In genomic region chr1:161175771-161176453, GRCh38 we compare ENCODE assay signal across 8 cellular contexts. TPM values are rescaled to one million over a fixed set of nuclear protein-coding genes. Genes with fewer than 3 reads are reported as not detected.
DNase-seq lines count a peak whose midpoint lies in the region; ATAC-seq, FAIRE-seq and TF ChIP-seq lines count a peak whose summit lies in the region.

No MANE protein-coding gene starts in this region.

- H3K36me3 ChIP-seq in DOHH2 (ENCODE audit: control insufficient read depth, low read length) (peaks cover 45% of the 10 kb centered on the region), OCI-LY7 (ENCODE audit: insufficient read depth, low read length) (peaks cover 46% of the 10 kb centered on the region), endothelial cell of umbilical vein (ENCODE audit: control insufficient read depth in 2 of 2, extremely low read depth in 1 of 2, insufficient read depth in 2 of 2, low read length in 2 of 2) (peaks cover 9 to 13% of the 10 kb centered on the region in 2 experiments)

- peak overlapping the region; percentile 98 for H3K27ac Mint-ChIP-seq in progenitor cell of endocrine pancreas

- H3K9me3 ChIP-seq in DOHH2 (ENCODE audit: control insufficient read depth, insufficient read depth, low read length) (no peaks in the 10 kb centered on the region), OCI-LY7 (ENCODE audit: low read length) (no peaks in the 10 kb centered on the region), endothelial cell of umbilical vein (replicated peaks; ENCODE audit: control insufficient read depth, insufficient read depth, low read length) (no peaks in the 10 kb centered on the region)

- H4K20me1 ChIP-seq in DOHH2 (ENCODE audit: control insufficient read depth, insufficient read depth, low read depth, low read length) (no peaks in the 10 kb centered on the region), OCI-LY7 (ENCODE audit: insufficient read depth, low read length) (no peaks in the 10 kb centered on the region), endothelial cell of umbilical vein (replicated peaks; ENCODE audit: control insufficient read depth, extremely low read depth, insufficient read depth, low read length) (no peaks in the 10 kb centered on the region)

- no peak for FAIRE-seq in endothelial cell of umbilical vein (lab: Jason Lieb, UNC)

- no peak overlapping the region for H3K9ac ChIP-seq in endothelial cell of umbilical vein (replicated peaks; ENCODE audit: extremely low read depth, insufficient read depth, low read length)

- dilution Hi-C loops in endothelial cell of umbilical vein (cut with MboI; ENCODE audit: extremely low pct_ligation_motif_present, low sequenced_read_pairs) = no loop called here

- peaks cover 17% of the 10 kb centered on the region for H3K4me1 Mint-ChIP-seq in progenitor cell of endocrine pancreas (ENCODE audit: low read depth)

- no peaks in the 10 kb centered on the region for H3K27me3 ChIP-seq in DOHH2 (ENCODE audit: control insufficient read depth, low read length)
- no peaks in the 10 kb centered on the region for H3K27me3 ChIP-seq in endothelial cell of umbilical vein (ENCODE audit: control insufficient read depth in 2 of 2, insufficient read depth in 2 of 2, low read length in 2 of 2)

- intact Hi-C loops in OCI-LY7 (cut with micrococcal nuclease; ENCODE audit: unreplicated experiment) = no loop called here
- intact Hi-C loops in endothelial cell of umbilical vein (cut with micrococcal nuclease) = no loop called here

- DNase-seq in OCI-LY7 (ENCODE audit: low spot score) (peak; percentile 62), endothelial cell of umbilical vein (ENCODE audit: low read depth, low spot score) (no peak), progenitor cell of endocrine pancreas (ENCODE audit: low spot score, unreplicated experiment) (no peak), LoVo (ENCODE audit: low spot score) (no peak), Ammon's horn (ENCODE audit: low spot score) (no peak)

- no peaks in the 10 kb centered on the region for H3K9me3 Mint-ChIP-seq in progenitor cell of endocrine pancreas (ENCODE audit: low read depth)

- 0 out of 2 replicates have a peak, but pooled peaks cover 2% of the 10 kb centered on the region for H3F3A ChIP-seq in DOHH2 (ENCODE audit: control insufficient read depth, insufficient read depth)

- H3K36me3 Mint-ChIP-seq in progenitor cell of endocrine pancreas (ENCODE audit: insufficient read depth) = peaks cover 16% of the 10 kb centered on the region

- H2AFZ ChIP-seq in OCI-LY7 (ENCODE audit: low read length) = no peak overlapping the region
- H2AFZ ChIP-seq in endothelial cell of umbilical vein (ENCODE audit: low read depth, low read length) = no peak overlapping the region

- H3K4me2 ChIP-seq in DOHH2 (ENCODE audit: low read length) (peak overlapping the region; percentile 94), OCI-LY7 (ENCODE audit: low read length) (peak overlapping the region; percentile 99), endothelial cell of umbilical vein (ENCODE audit: insufficient read depth, low read length) (peak overlapping the region; percentile 79)

- H3K27ac ChIP-seq in DOHH2 (ENCODE audit: low read depth, low read length) = no peak overlapping the region
- peak overlapping the region; percentile 60 for H3K27ac ChIP-seq in OCI-LY7 (ENCODE audit: low read depth, low read length, poor library complexity, severe bottlenecking)
- H3K27ac ChIP-seq in endothelial cell of umbilical vein (ENCODE audit: insufficient read depth, low read depth, low read length) = no peak overlapping the region

- H3K4me1 ChIP-seq in DOHH2 (ENCODE audit: control insufficient read depth, low read length) = peaks cover 24% of the 10 kb centered on the region
- H3K4me1 ChIP-seq in OCI-LY7 (ENCODE audit: insufficient read depth, low read length, poor library complexity, severe bottlenecking) = peaks cover 29% of the 10 kb centered on the region
- H3K4me1 ChIP-seq in endothelial cell of umbilical vein (ENCODE audit: control insufficient read depth, extremely low read depth, insufficient read depth, low read length) = peaks cover 11% of the 10 kb centered on the region

- POLR2A ChIA-PET in OCI-LY7 (lab: Charles Lee) (interaction anchor here (1.0 to 3.1 kb wide), 3 partner anchors 9 to 522 kb away, joined by 5 to 23 read pairs (median 5); partner anchors contain the start of genes PPOX and TOMM40L), endothelial cell of umbilical vein (lab: Charles Lee) (interaction anchor here (1.0 kb wide), 1 partner anchor 10 kb away, joined by 4 read pairs; no protein-coding TSS in a partner anchor)

- H3K9me2 ChIP-seq in DOHH2 (replicated peaks; ENCODE audit: control insufficient read depth, low read length) = no peaks in the 10 kb centered on the region
- H3K9me2 ChIP-seq in OCI-LY7 (ENCODE audit: insufficient read depth, low read length) = no peaks in the 10 kb centered on the region

- TF ChIP-seq CTCF in DOHH2 (IDR thresholded peaks at IDR 0.05; ENCODE audit: low read depth, low read length, poor library complexity, severe bottlenecking) (no peak), OCI-LY7 (conservative IDR thresholded peaks at IDR 0.05; ENCODE audit: low read length) (no peak), endothelial cell of umbilical vein (IDR thresholded peaks at IDR 0.05; ENCODE audit: extremely low read depth in 1 of 2, insufficient read depth in 1 of 2, low read depth in 1 of 2, low read length in 2 of 2) (no peak), progenitor cell of endocrine pancreas (IDR thresholded peaks at IDR 0.05; ENCODE audit: unreplicated experiment) (no peak)

- no peak for TF ChIP-seq POLR2A in endothelial cell of umbilical vein (IDR thresholded peaks at IDR 0.05; ENCODE audit: low read depth, low read length)

- no peaks in the 10 kb centered on the region for H3K9me1 ChIP-seq in endothelial cell of umbilical vein (replicated peaks; ENCODE audit: control insufficient read depth, extremely low read depth, insufficient read depth, low read length)

- peak overlapping the region; percentile 97 for H3K4me3 Mint-ChIP-seq in progenitor cell of endocrine pancreas (ENCODE audit: low read depth)

- ATAC-seq in HG02759 (IDR thresholded peaks at IDR 0.05; ENCODE audit: unreplicated experiment) (no peak), HG03175 (IDR thresholded peaks at IDR 0.05; ENCODE audit: unreplicated experiment) (no peak)

- H3K4me3 ChIP-seq in DOHH2 (ENCODE audit: low read length) (peak overlapping the region; percentile 99), OCI-LY7 (ENCODE audit: low read depth, low read length, poor library complexity, severe bottlenecking) (peak overlapping the region; percentile 86), endothelial cell of umbilical vein (replicated peaks in 1 of 3; ENCODE audit: insufficient read depth in 1 of 3, low read depth in 1 of 3, low read length in 3 of 3) (no peak overlapping the region)

- H3K27me3 Mint-ChIP-seq in progenitor cell of endocrine pancreas = no peaks in the 10 kb centered on the region

- CTCF ChIA-PET in OCI-LY7 (lab: Charles Lee; ENCODE audit: unreplicated experiment) (interaction anchor here (1.4 to 1.8 kb wide), 3 partner anchors 10 to 50 kb away, joined by 3 to 10 read pairs (median 4); partner anchors contain the start of genes DEDD, PPOX and TOMM40L), endothelial cell of umbilical vein (lab: Charles Lee) (interaction anchor here (1.0 to 2.5 kb wide), 3 partner anchors 8 to 199 kb away, joined by 3 to 10 read pairs (median 3); partner anchors contain the start of gene PPOX)

- H3K79me2 ChIP-seq in DOHH2 (ENCODE audit: control insufficient read depth, low read length) = peaks cover 16% of the 10 kb centered on the region
- H3K79me2 ChIP-seq in OCI-LY7 (ENCODE audit: insufficient read depth, low read depth, low read length) = peaks cover 9% of the 10 kb centered on the region; the same call in 1 of the 2 replicates
- peaks cover 8% of the 10 kb centered on the region for H3K79me2 ChIP-seq in endothelial cell of umbilical vein (ENCODE audit: control insufficient read depth, insufficient read depth, low read length)

- no TSS peak for BruUV-seq in OCI-LY7 (replicated peaks; lab: Mats Ljungman, UMichigan)
- BruUV-seq in endothelial cell of umbilical vein (replicated peaks; lab: Mats Ljungman, UMichigan) = no TSS peak

RNA-seq across cellular contexts. Expression of gene B4GALT3, which starts 1.4 kb away (rescaled TPM):
- 36.2 and 39.1 TPM in 2 replicates for total RNA-seq in OCI-LY7 (2014; rRNA removed; shearing (Covaris generic))
- total RNA-seq in OCI-LY7 (2022) (41.7 and 49.8 TPM in 2 replicates), endothelial cell of umbilical vein (39.5 and 39.8 TPM in 2 replicates), progenitor cell of endocrine pancreas (45.9 and 48.2 TPM in 2 replicates)
- polyA plus RNA-seq in endothelial cell of umbilical vein = 55.5 and 60.4 TPM in 2 replicates
- polyA plus RNA-seq in endothelial cell of umbilical vein (2011; cell fraction: cytosol; rRNA removed) = 43.9 and 47.0 TPM in 2 replicates
- polyA plus RNA-seq in endothelial cell of umbilical vein (2011; cell fraction: nucleus; rRNA removed) = 46.1 and 53.2 TPM in 2 replicates
- 36.9 and 38.5 TPM in 2 replicates for polyA plus RNA-seq in endothelial cell of umbilical vein (2012)
- polyA minus RNA-seq in endothelial cell of umbilical vein = 22.8 and 24.6 TPM in 2 replicates
- polyA minus RNA-seq in endothelial cell of umbilical vein (2011; cell fraction: cytosol; rRNA and poly(A)+ RNA removed) = 18.3 TPM
- polyA minus RNA-seq in endothelial cell of umbilical vein (2011; cell fraction: nucleus; rRNA and poly(A)+ RNA removed) = 13.6 and 14.2 TPM in 2 replicates

RNA-seq across cellular contexts. Expression of gene PPOX, which starts 9.7 kb away (rescaled TPM):
- total RNA-seq in OCI-LY7 (2014; rRNA removed; shearing (Covaris generic)) = 40.1 and 42.0 TPM in 2 replicates
- total RNA-seq in OCI-LY7 (2022) = 45.5 and 53.2 TPM in 2 replicates
- total RNA-seq in endothelial cell of umbilical vein = 28.5 and 28.9 TPM in 2 replicates
- polyA plus RNA-seq in endothelial cell of umbilical vein = 26.4 and 31.3 TPM in 2 replicates
- 11.8 and 15.6 TPM in 2 replicates for polyA plus RNA-seq in endothelial cell of umbilical vein (2011; cell fraction: cytosol; rRNA removed)
- polyA plus RNA-seq in endothelial cell of umbilical vein (2011; cell fraction: nucleus; rRNA removed) = 118 and 123 TPM in 2 replicates
- polyA plus RNA-seq in endothelial cell of umbilical vein (2012) = 17.9 and 19.2 TPM in 2 replicates
- 13.7 and 16.0 TPM in 2 replicates for polyA minus RNA-seq in endothelial cell of umbilical vein
- 13.5 TPM for polyA minus RNA-seq in endothelial cell of umbilical vein (2011; cell fraction: cytosol; rRNA and poly(A)+ RNA removed)
- 17.6 and 19.1 TPM in 2 replicates for polyA minus RNA-seq in endothelial cell of umbilical vein (2011; cell fraction: nucleus; rRNA and poly(A)+ RNA removed)
- total RNA-seq in progenitor cell of endocrine pancreas = 50.9 and 56.5 TPM in 2 replicates

RNA-seq across cellular contexts. Expression of gene USP21, which starts 16.6 kb away (rescaled TPM):
- total RNA-seq in OCI-LY7 (2014; rRNA removed; shearing (Covaris generic)) = 18.4 and 19.6 TPM in 2 replicates
- total RNA-seq in OCI-LY7 (2022) = 29.5 and 34.0 TPM in 2 replicates
- 18.7 and 19.7 TPM in 2 replicates for total RNA-seq in endothelial cell of umbilical vein
- 29.2 and 34.9 TPM in 2 replicates for polyA plus RNA-seq in endothelial cell of umbilical vein
- 21.0 and 21.5 TPM in 2 replicates for polyA plus RNA-seq in endothelial cell of umbilical vein (2011; cell fraction: cytosol; rRNA removed)
- 84.5 and 91.0 TPM in 2 replicates for polyA plus RNA-seq in endothelial cell of umbilical vein (2011; cell fraction: nucleus; rRNA removed)
- polyA plus RNA-seq in endothelial cell of umbilical vein (2012) = 14.6 and 14.7 TPM in 2 replicates
- 16.3 TPM in 2 replicates for polyA minus RNA-seq in endothelial cell of umbilical vein
- polyA minus RNA-seq in endothelial cell of umbilical vein (2011; cell fraction: cytosol; rRNA and poly(A)+ RNA removed) = 16.2 TPM
- 16.0 and 18.2 TPM in 2 replicates for polyA minus RNA-seq in endothelial cell of umbilical vein (2011; cell fraction: nucleus; rRNA and poly(A)+ RNA removed)
- total RNA-seq in progenitor cell of endocrine pancreas = 48.8 and 51.1 TPM in 2 replicates

RNA-seq across cellular contexts. Expression of gene UFC1, which starts 22.1 kb away (rescaled TPM):
- total RNA-seq in OCI-LY7 (2014; rRNA removed; shearing (Covaris generic)) = 61.2 and 87.7 TPM in 2 replicates
- total RNA-seq in OCI-LY7 (2022) (79.4 and 80.9 TPM in 2 replicates), endothelial cell of umbilical vein (102 and 110 TPM in 2 replicates), progenitor cell of endocrine pancreas (139 and 150 TPM in 2 replicates)
- 115 and 149 TPM in 2 replicates for polyA plus RNA-seq in endothelial cell of umbilical vein
- 198 and 222 TPM in 2 replicates for polyA plus RNA-seq in endothelial cell of umbilical vein (2011; cell fraction: cytosol; rRNA removed)
- polyA plus RNA-seq in endothelial cell of umbilical vein (2011; cell fraction: nucleus; rRNA removed) = 63.9 and 87.7 TPM in 2 replicates
- polyA plus RNA-seq in endothelial cell of umbilical vein (2012) = 124 and 128 TPM in 2 replicates
- polyA minus RNA-seq in endothelial cell of umbilical vein = 68.2 and 73.7 TPM in 2 replicates
- 45.0 TPM for polyA minus RNA-seq in endothelial cell of umbilical vein (2011; cell fraction: cytosol; rRNA and poly(A)+ RNA removed)
- polyA minus RNA-seq in endothelial cell of umbilical vein (2011; cell fraction: nucleus; rRNA and poly(A)+ RNA removed) = 22.1 and 30.2 TPM in 2 replicates

RNA-seq across cellular contexts. Expression of gene ADAMTS4, which starts 22.9 kb away (rescaled TPM):
- total RNA-seq in OCI-LY7 (2014; rRNA removed; shearing (Covaris generic)) = 0.03 TPM in 2 replicates
- total RNA-seq in OCI-LY7 (2022) = 0.07 and 0.15 TPM in 2 replicates
- 8.9 and 13.6 TPM in 2 replicates for total RNA-seq in endothelial cell of umbilical vein
- polyA plus RNA-seq in endothelial cell of umbilical vein = 2.5 and 2.6 TPM in 2 replicates
- 1.1 and 1.4 TPM in 2 replicates for polyA plus RNA-seq in endothelial cell of umbilical vein (2011; cell fraction: cytosol; rRNA removed)
- polyA plus RNA-seq in endothelial cell of umbilical vein (2011; cell fraction: nucleus; rRNA removed) = 2.7 and 3.4 TPM in 2 replicates
- 11.6 and 12.1 TPM in 2 replicates for polyA plus RNA-seq in endothelial cell of umbilical vein (2012)
- polyA minus RNA-seq in endothelial cell of umbilical vein = 3.5 and 13.4 TPM in 2 replicates
- 0.41 TPM for polyA minus RNA-seq in endothelial cell of umbilical vein (2011; cell fraction: cytosol; rRNA and poly(A)+ RNA removed)
- 7.3 and 7.8 TPM in 2 replicates for polyA minus RNA-seq in endothelial cell of umbilical vein (2011; cell fraction: nucleus; rRNA and poly(A)+ RNA removed)
- total RNA-seq in progenitor cell of endocrine pancreas = 0.22 and 0.24 TPM in 2 replicates

Comparison
In these comparisons a context has a peak if more than half of its experiments do, and no peak if none do; other contexts are left out.
1. H3K4me3 ChIP-seq: peak in DOHH2 (single experiment) and OCI-LY7 (single experiment); none in endothelial cell of umbilical vein (0 of 3).
2. Peak in every context shown above with its lines, with median percentiles within 50 percentile points of each other: H3K4me2 ChIP-seq.